Comparison of ENCODE assay signal across 9 cellular contexts in genomic region chr17:39755550-39756375, GRCh38. TPM values are rescaled to one million over a fixed set of nuclear protein-coding genes. Genes with fewer than 3 reads are reported as not detected.
DNase-seq lines count a peak whose midpoint lies in the region; ATAC-seq and TF ChIP-seq lines count a peak whose summit lies in the region.
"Had no signal": no experiment of that assay in that cellular context is flagged by ENCODE, and none has a peak within 500 bp of the region (broad histone marks: within the 10 kb centered on the region; RNA-seq: fewer than 3 reads in every experiment).

No MANE protein-coding gene starts in this region.

- CTCF ChIA-PET in CD4-positive, alpha-beta memory T cell (lab: Charles Lee; ENCODE audit: partially characterized antibody): interaction anchor here (0.7 to 7.0 kb wide), 15 partner anchors 14 to 139 kb away, joined by 3 to 68 read pairs (median 4); partner anchors contain the start of gene IKZF3

- H3K36me3 ChIP-seq in CD4-positive, alpha-beta memory T cell (ENCODE audit: insufficient read depth, low read length): no peaks in the 10 kb centered on the region
- H3K36me3 ChIP-seq in iPS-20b (ENCODE audit: insufficient read depth, low read depth, low read length) (no peaks in the 10 kb centered on the region), stomach (no peaks in the 10 kb centered on the region)

- no peak overlapping the region for H3K9ac ChIP-seq in iPS-20b (ENCODE audit: low read depth, low read length)

- H3K27me3 Mint-ChIP-seq in CD4-positive, alpha-beta memory T cell: no peaks in the 10 kb centered on the region

- TF ChIP-seq POLR2A in stomach (IDR thresholded peaks at IDR 0.05): no peak

- POLR2A ChIA-PET in CD4-positive, alpha-beta memory T cell (lab: Charles Lee; ENCODE audit: partially characterized antibody): interaction anchor here (0.7 to 8.1 kb wide), 27 partner anchors 8 to 224 kb away, joined by 3 to 99 read pairs (median 10); partner anchors contain the start of genes IKZF3, LRRC3C, MIEN1 and ORMDL3

- peak overlapping the region; percentile 90 for H3K27ac ChIP-seq in CD4-positive, alpha-beta memory T cell (ENCODE audit: low read depth, low read length)
- H3K27ac ChIP-seq in iPS-20b (ENCODE audit: low read length): no peak overlapping the region
- peak overlapping the region; percentile 91 to 96 (median 96) for H3K27ac ChIP-seq in stomach
- H3K27ac ChIP-seq in foreskin keratinocyte: no peak overlapping the region

- 57 to 61% (median 60%) methylated on average over 18 of the region's 18 CpGs for WGBS in stomach, 5 donors

- peak overlapping the region; percentile 96 to 100 (median 98) for H3K27ac Mint-ChIP-seq in CD4-positive, alpha-beta memory T cell

- peaks cover 49 to 67% (median 55%) of the 10 kb centered on the region in 4 donors for H3K4me1 Mint-ChIP-seq in CD4-positive, alpha-beta memory T cell

- no peaks in the 10 kb centered on the region for H3K9me3 Mint-ChIP-seq in CD4-positive, alpha-beta memory T cell

- peak; percentile 18 for ATAC-seq in HG02759 (IDR thresholded peaks at IDR 0.05; ENCODE audit: unreplicated experiment)
- no peak for ATAC-seq in foreskin keratinocyte

- TF ChIP-seq CTCF in stomach (IDR thresholded peaks at IDR 0.05) (no peak), foreskin keratinocyte (conservative IDR thresholded peaks at IDR 0.05) (no peak)

- no peak for TF ChIP-seq EP300 in stomach (IDR thresholded peaks at IDR 0.05)

- H3K4me3 ChIP-seq in CD4-positive, alpha-beta memory T cell (ENCODE audit: low read length in 2 of 2): peak overlapping the region; percentile 42 to 67
- H3K4me3 ChIP-seq in iPS-20b (ENCODE audit: low read length) (0 out of 2 replicates have a peak overlapping the region, but pooled peaks have one; percentile 75), stomach (no peak overlapping the region)

- intact Hi-C loops in CD4-positive, alpha-beta memory T cell (cut with micrococcal nuclease): loop anchor here (1.0 to 10.0 kb wide), 5 partner anchors 15 to 225 kb away; partner anchors contain the start of gene PSMD3
- intact Hi-C loops in stomach (cut with DNase I; ENCODE audit: low total_unique reads): no loop called here

- peaks cover 2 to 22% of the 10 kb centered on the region in 2 donors for H3K36me3 Mint-ChIP-seq in CD4-positive, alpha-beta memory T cell

- no peaks in the 10 kb centered on the region for H3K27me3 ChIP-seq in CD4-positive, alpha-beta memory T cell (ENCODE audit: insufficient read depth, low read length)
- H3K27me3 ChIP-seq in iPS-20b (ENCODE audit: insufficient read depth, low read length): peaks cover 39% of the 10 kb centered on the region
- peaks cover 0 to 7% (median 0%) of the 10 kb centered on the region in 3 donors for H3K27me3 ChIP-seq in stomach
- peaks cover 60% of the 10 kb centered on the region for H3K27me3 ChIP-seq in foreskin keratinocyte

- H3K4me1 ChIP-seq in CD4-positive, alpha-beta memory T cell (ENCODE audit: insufficient read depth, low read length): peaks cover 63% of the 10 kb centered on the region
- H3K4me1 ChIP-seq in iPS-20b (ENCODE audit: insufficient read depth, low read length) (peaks cover 16% of the 10 kb centered on the region), stomach (peaks cover 6 to 27% (median 19%) of the 10 kb centered on the region in 4 donors), foreskin keratinocyte (no peaks in the 10 kb centered on the region)

- H3K4me3 Mint-ChIP-seq in CD4-positive, alpha-beta memory T cell: peak overlapping the region; percentile 66 to 97 (median 86)

- DNase-seq in CD4-positive, alpha-beta memory T cell: peak; percentile 62 to 88 (median 67)
- peak; percentile 76 for DNase-seq in activated CD8-positive, alpha-beta memory T cell treated with anti-CD3 and anti-CD28 coated beads, Interleukin-2, amount 50 U/mL, for 48 hours
- DNase-seq in stomach: no peak
- no peak for DNase-seq in Ammon's horn (ENCODE audit: low spot score)
- DNase-seq in mucosa of gallbladder (ENCODE audit: low spot score): no peak
- no peak for DNase-seq in foreskin keratinocyte

- H3K9me3 ChIP-seq in CD4-positive, alpha-beta memory T cell (ENCODE audit: control insufficient read depth in 1 of 2, low read length in 2 of 2): no peaks in the 10 kb centered on the region
- H3K9me3 ChIP-seq in iPS-20b (ENCODE audit: insufficient read depth, low read depth, low read length) (no peaks in the 10 kb centered on the region), stomach (no peaks in the 10 kb centered on the region)

RNA-seq across cellular contexts. Expression of gene GRB7, which starts 18.0 kb away (rescaled TPM):
- total RNA-seq in CD4-positive, alpha-beta memory T cell: not detected
- polyA plus RNA-seq in CD4-positive, alpha-beta memory T cell: not detected
- total RNA-seq in stomach (10 to 100 TPM in 3 of 5 donors, 1 to 10 TPM in 2; 2.3 to 43.9 (median 31.2) TPM), mucosa of gallbladder (92.8 TPM), foreskin keratinocyte (15.6 and 16.2 TPM in 2 replicates)
- polyA plus RNA-seq in stomach (10 to 100 TPM in 2 of 3 donors, 1 to 10 TPM in 1; 9.5 to 34.7 (median 14.7) TPM), foreskin keratinocyte (14.3 and 14.4 TPM in 2 replicates)
- total RNA-seq: dermis microvascular lymphatic vessel endothelial cell had no signal

RNA-seq across cellular contexts. Expression of gene MIEN1, which starts 25.4 kb away (rescaled TPM):
- total RNA-seq in CD4-positive, alpha-beta memory T cell: 10 to 100 TPM; 35.8 TPM
- polyA plus RNA-seq in CD4-positive, alpha-beta memory T cell: 10 to 100 TPM; 90.8 to 96.6 TPM
- total RNA-seq in stomach (100 to 1,000 TPM in 2 of 5 donors, 10 to 100 TPM in 2, 1 to 10 TPM in 1; 9.3 to 312 (median 25.9) TPM), mucosa of gallbladder (66.1 TPM), foreskin keratinocyte (57.1 and 61.6 TPM in 2 replicates)
- polyA plus RNA-seq in stomach (100 to 1,000 TPM; 106 to 134 (median 132) TPM), foreskin keratinocyte (78.4 and 83.5 TPM in 2 replicates)

RNA-seq across cellular contexts. Expression of gene ERBB2, which starts 55.9 kb away (rescaled TPM):
- 1 to 10 TPM; 4.1 to 4.5 TPM for total RNA-seq in CD4-positive, alpha-beta memory T cell
- under 1 TPM in 1 of 2 donors, not detected in 1; 0.55 TPM for polyA plus RNA-seq in CD4-positive, alpha-beta memory T cell
- 100 to 1,000 TPM in 2 of 5 donors, 10 to 100 TPM in 3; 53.1 to 402 (median 81.7) TPM for total RNA-seq in stomach
- polyA plus RNA-seq in stomach: 10 to 100 TPM; 13.1 to 47.7 (median 25.3) TPM
- 202 TPM for total RNA-seq in mucosa of gallbladder
- 38.8 and 39.2 TPM in 2 replicates for total RNA-seq in foreskin keratinocyte
- 20.9 and 22.2 TPM in 2 replicates for polyA plus RNA-seq in foreskin keratinocyte

Comparison
In these comparisons a context has a peak if more than half of its experiments do, and no peak if none do; other contexts are left out.
1. DNase-seq: peak in CD4-positive, alpha-beta memory T cell (5 of 5) and activated CD8-positive, alpha-beta memory T cell treated with anti-CD3 and anti-CD28 coated beads, Interleukin-2, amount 50 U/mL, for 48 hours (single experiment); none in stomach (single experiment), Ammon's horn (single experiment), mucosa of gallbladder (single experiment) and foreskin keratinocyte (0 of 2).
2. H3K27ac ChIP-seq: peak in CD4-positive, alpha-beta memory T cell (single experiment) and stomach (5 of 5); none in iPS-20b (single experiment) and foreskin keratinocyte (single experiment).
3. H3K4me3 ChIP-seq: peak in CD4-positive, alpha-beta memory T cell (2 of 2) and iPS-20b (single experiment); none in stomach (0 of 4).